11 cellular contexts compared by ENCODE assay signal in genomic region chr1:188937965-188938551, GRCh38.
DNase-seq lines count a peak whose midpoint lies in the region; TF ChIP-seq lines count a peak whose summit lies in the region.
"Had no signal": no experiment of that assay in that cellular context is flagged by ENCODE, and none has a peak within 500 bp of the region (broad histone marks: within the 10 kb centered on the region; RNA-seq: fewer than 3 reads in every experiment).

No MANE protein-coding gene starts in this region.

- H3K27me3 ChIP-seq in brain microvascular endothelial cell (replicated peaks), result no peaks in the 10 kb centered on the region
- no peaks in the 10 kb centered on the region for H3K27me3 ChIP-seq in CD4-positive, alpha-beta memory T cell (ENCODE audit: insufficient read depth, low read length)

- H3K27me3 Mint-ChIP-seq in CD4-positive, alpha-beta memory T cell, result no peaks in the 10 kb centered on the region

- no peak overlapping the region for H3K27ac Mint-ChIP-seq in CD4-positive, alpha-beta memory T cell

- no peaks in the 10 kb centered on the region for H3K36me3 Mint-ChIP-seq in CD4-positive, alpha-beta memory T cell

- no peaks in the 10 kb centered on the region for H3K9me3 ChIP-seq in CD4-positive, alpha-beta memory T cell (ENCODE audit: control insufficient read depth in 1 of 2, low read length in 2 of 2)

- H3K4me3 ChIP-seq in brain microvascular endothelial cell (ENCODE audit: low read depth, low read length), result no peak overlapping the region
- no peak overlapping the region for H3K4me3 ChIP-seq in CD4-positive, alpha-beta memory T cell (ENCODE audit: low read length in 2 of 2)

- H3K36me3 ChIP-seq in brain microvascular endothelial cell (replicated peaks), result no peaks in the 10 kb centered on the region
- H3K36me3 ChIP-seq in CD4-positive, alpha-beta memory T cell (ENCODE audit: insufficient read depth, low read length), result no peaks in the 10 kb centered on the region

- no peaks in the 10 kb centered on the region for H3K4me1 ChIP-seq in CD4-positive, alpha-beta memory T cell (ENCODE audit: insufficient read depth, low read length)

- H3K4me3 Mint-ChIP-seq in CD4-positive, alpha-beta memory T cell, result no peak overlapping the region

- in situ Hi-C loops in brain microvascular endothelial cell (cut with HindIII; ENCODE audit: low pct_ligation_motif_present, low sequenced_read_pairs), result no loop called here

- no peak overlapping the region for H3K27ac ChIP-seq in brain microvascular endothelial cell
- H3K27ac ChIP-seq in CD4-positive, alpha-beta memory T cell (ENCODE audit: low read depth, low read length), result no peak overlapping the region

- CTCF ChIA-PET in CD4-positive, alpha-beta memory T cell (lab: Charles Lee; ENCODE audit: partially characterized antibody), result no interaction called here

- peak; percentile 8 for DNase-seq in NCI-H82 (lab: John Stamatoyannopoulos, UW)
- no peak for DNase-seq in NCI-H82 treated with DMSO at 0.1 percent for 48 hours (lab: John Stamatoyannopoulos, UW; ENCODE audit: unreplicated experiment)
- peak; percentile 44 for DNase-seq in NCI-H69 (lab: John Stamatoyannopoulos, UW)
- DNase-seq in brain microvascular endothelial cell, result no peak
- DNase-seq in non-pigmented ciliary epithelial cell (ENCODE audit: low read depth), result peak; percentile 18
- DNase-seq in CD4-positive, alpha-beta memory T cell, result no peak
- no peak for DNase-seq in stimulated activated CD4-positive, alpha-beta T cell treated with anti-CD3 and anti-CD28 coated beads, Interleukin-15, amount 100 ng/mL, for 24 hours
- DNase-seq in NCI-H345 (lab: John Stamatoyannopoulos, UW), result no peak
- DNase-seq: activated CD4-positive, alpha-beta T cell treated with anti-CD3 and anti-CD28 coated beads, Interleukin-2, amount 50 U/mL, for 1 hour; hippocampal formation; NCI-H1092 had no signal

- H3K9me3 Mint-ChIP-seq in CD4-positive, alpha-beta memory T cell, result peaks cover 0 to 6% (median 1%) of the 10 kb centered on the region in 8 donors

- POLR2A ChIA-PET in CD4-positive, alpha-beta memory T cell (lab: Charles Lee; ENCODE audit: partially characterized antibody), result no interaction called here

- peak; percentile 62 for TF ChIP-seq CTCF in brain microvascular endothelial cell (IDR thresholded peaks at IDR 0.05; ENCODE audit: low read depth, low read length, missing control alignments)

- H3K4me1 Mint-ChIP-seq in CD4-positive, alpha-beta memory T cell, result no peaks in the 10 kb centered on the region

- intact Hi-C loops in CD4-positive, alpha-beta memory T cell (cut with micrococcal nuclease), result no loop called here

Comparison
In these comparisons a context has a peak if more than half of its experiments do, and no peak if none do; other contexts are left out.
1. DNase-seq: peak in NCI-H82 (single experiment), NCI-H69 (single experiment) and non-pigmented ciliary epithelial cell (single experiment); none in NCI-H82 treated with DMSO at 0.1 percent for 48 hours (single experiment), brain microvascular endothelial cell (single experiment), CD4-positive, alpha-beta memory T cell (0 of 5), stimulated activated CD4-positive, alpha-beta T cell treated with anti-CD3 and anti-CD28 coated beads, Interleukin-15, amount 100 ng/mL, for 24 hours (single experiment) and NCI-H345 (single experiment).